ENCODE assay signal across 19 cellular contexts in the genomic region with DNA sequence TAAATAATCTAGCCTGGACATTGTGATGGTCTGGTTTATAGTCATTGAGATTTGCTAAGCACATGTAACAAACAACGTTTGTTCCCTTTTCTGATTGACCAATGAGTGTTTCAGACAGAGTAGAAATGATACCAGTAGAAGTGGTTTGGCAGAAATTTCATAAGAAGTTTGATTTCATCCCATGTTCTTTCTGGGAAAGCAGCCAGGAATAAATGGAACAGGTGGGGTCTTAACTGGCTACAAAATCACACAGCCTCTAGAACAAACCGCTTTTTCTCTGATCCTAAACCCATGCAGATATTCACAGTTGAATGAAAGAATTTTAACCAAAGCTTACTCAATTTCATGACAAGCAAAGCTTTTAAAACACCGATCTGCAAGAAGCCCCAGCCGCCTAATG.
"Had no signal": no experiment of that assay in that cellular context is flagged by ENCODE, and none has a peak within 500 bp of the region (broad histone marks: within the 10 kb centered on the region; RNA-seq: fewer than 3 reads in every experiment).

No MANE protein-coding gene starts in this region.

- H3K27ac Mint-ChIP-seq: activated CD4-positive, alpha-beta memory T cell treated with anti-CD3 and anti-CD28 coated beads for 36 hours; activated CD4-positive, alpha-beta T cell treated with anti-CD3 and anti-CD28 coated beads, Interleukin-2, amount 10 ng/mL, durations not matched to agents 7 days and 5 days; activated naive CD4-positive, alpha-beta T cell treated with anti-CD3 and anti-CD28 coated beads for 36 hours; activated naive CD8-positive, alpha-beta T cell; activated T-helper 17 cell treated with anti-CD3 and anti-CD28 coated beads, Interleukin-2, amount 50 U/mL, for 72 hours; T-helper 17 cell had no signal

- H3K4me3 Mint-ChIP-seq: activated CD4-positive, alpha-beta memory T cell treated with anti-CD3 and anti-CD28 coated beads for 36 hours; activated CD4-positive, alpha-beta T cell treated with anti-CD3 and anti-CD28 coated beads, Interleukin-2, amount 10 ng/mL, durations not matched to agents 7 days and 5 days; activated naive CD4-positive, alpha-beta T cell treated with anti-CD3 and anti-CD28 coated beads for 36 hours; activated naive CD8-positive, alpha-beta T cell; activated T-helper 17 cell treated with anti-CD3 and anti-CD28 coated beads, Interleukin-2, amount 50 U/mL, for 72 hours; T-helper 17 cell had no signal

- H3K4me3 ChIP-seq: cardiac muscle cell, K562 had no signal

- H3K36me3 Mint-ChIP-seq: activated CD4-positive, alpha-beta memory T cell treated with anti-CD3 and anti-CD28 coated beads for 36 hours; activated naive CD8-positive, alpha-beta T cell had no signal

- H3K27me3 Mint-ChIP-seq: activated CD4-positive, alpha-beta memory T cell treated with anti-CD3 and anti-CD28 coated beads for 36 hours; activated T-helper 17 cell treated with anti-CD3 and anti-CD28 coated beads, Interleukin-2, amount 50 U/mL, for 72 hours; T-helper 17 cell had no signal

- H3K36me3 ChIP-seq: brain microvascular endothelial cell, cardiac muscle cell had no signal

- ATAC-seq: activated T-helper 17 cell treated with anti-CD3 and anti-CD28 coated beads, Interleukin-2, amount 50 U/mL, for 72 hours; T-helper 17 cell had no signal

- H3K27me3 ChIP-seq: brain microvascular endothelial cell, cardiac muscle cell had no signal

- H3K4me1 Mint-ChIP-seq: activated CD4-positive, alpha-beta T cell treated with anti-CD3 and anti-CD28 coated beads, Interleukin-2, amount 10 ng/mL, durations not matched to agents 7 days and 5 days; activated T-helper 17 cell treated with anti-CD3 and anti-CD28 coated beads, Interleukin-2, amount 50 U/mL, for 72 hours had no signal

- H3K27ac ChIP-seq: brain microvascular endothelial cell, cardiac muscle cell had no signal

- H3K9me3 Mint-ChIP-seq: activated CD4-positive, alpha-beta memory T cell treated with anti-CD3 and anti-CD28 coated beads for 36 hours; activated CD4-positive, alpha-beta T cell treated with anti-CD3 and anti-CD28 coated beads, Interleukin-2, amount 10 ng/mL, durations not matched to agents 7 days and 5 days; activated naive CD4-positive, alpha-beta T cell treated with anti-CD3 and anti-CD28 coated beads for 36 hours; activated T-helper 17 cell treated with anti-CD3 and anti-CD28 coated beads, Interleukin-2, amount 50 U/mL, for 72 hours had no signal

- DNase-seq: activated CD4-positive, alpha-beta memory T cell treated with anti-CD3 and anti-CD28 coated beads for 36 hours; activated CD4-positive, alpha-beta T cell treated with anti-CD3 and anti-CD28 coated beads, Interleukin-2, amount 10 ng/mL, durations not matched to agents 7 days and 5 days; activated CD4-positive, CD25-positive, alpha-beta regulatory T cell; activated CD8-positive, alpha-beta memory T cell treated with anti-CD3 and anti-CD28 coated beads for 24 hours; activated gamma-delta T cell; activated naive CD4-positive, alpha-beta T cell treated with anti-CD3 and anti-CD28 coated beads for 36 hours; activated T-cell treated with anti-CD3 and anti-CD28 coated beads, Interleukin-2, amount 50 U/mL, for 48 hours; NCI-H1436 treated with DMSO at 0.1 percent for 48 hours; NCI-H187; NCI-H446 treated with DMSO at 0.1 percent for 48 hours; NK-92 treated with Interleukin-12 subunit alpha and Interleukin-12 subunit beta, amount 100 ng/mL, for 24 hours; SIG-M5; T-helper 17 cell; T-helper 9 cell had no signal
